Comparison of ENCODE assay signal across 8 cellular contexts in the genomic region with DNA sequence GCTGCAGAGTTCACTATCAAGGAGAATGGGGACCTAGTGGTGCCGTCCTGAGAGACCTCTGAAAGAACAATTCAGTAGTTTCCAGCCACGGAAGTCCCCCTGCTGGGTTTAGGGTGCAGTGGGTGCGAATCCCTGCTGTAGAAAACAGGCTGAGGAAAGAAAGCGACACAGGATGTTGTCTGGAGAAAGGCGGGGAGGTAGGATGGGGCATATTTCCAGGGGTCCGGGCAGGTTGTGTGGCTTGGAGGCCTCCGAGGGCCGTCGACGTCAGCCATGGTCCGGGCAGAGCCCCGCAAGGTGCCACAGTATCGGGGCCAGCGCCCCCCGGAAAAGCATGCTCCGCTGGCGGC. TPM values are rescaled to one million over a fixed set of nuclear protein-coding genes. Genes with fewer than 3 reads are reported as not detected.
DNase-seq lines count a peak whose midpoint lies in the region; ATAC-seq, FAIRE-seq and TF ChIP-seq lines count a peak whose summit lies in the region.

No MANE protein-coding gene starts in this region.

- H3K4me1 Mint-ChIP-seq in astrocyte (ENCODE audit: low read depth, unreplicated experiment): peaks cover 16% of the 10 kb centered on the region

- H3K79me2 ChIP-seq in astrocyte (ENCODE audit: insufficient read depth, low read length): peaks cover 45% of the 10 kb centered on the region

- ATAC-seq in GM18508 (IDR thresholded peaks at IDR 0.05; ENCODE audit: insufficient read depth, unreplicated experiment) (peak; percentile 10), HG03039 (IDR thresholded peaks at IDR 0.05; ENCODE audit: unreplicated experiment) (peak; percentile 9)

- peaks cover 19% of the 10 kb centered on the region for H4K20me1 ChIP-seq in astrocyte (ENCODE audit: insufficient read depth, low read length)

- H3K27ac ChIP-seq in astrocyte (ENCODE audit: low read depth, low read length) (peak overlapping the region; percentile 96), iPS-18a (ENCODE audit: low read length) (no peak overlapping the region)

- H3K27me3 ChIP-seq in astrocyte (ENCODE audit: insufficient read depth, low read length): no peaks in the 10 kb centered on the region
- peaks cover 19% of the 10 kb centered on the region for H3K27me3 ChIP-seq in iPS-18a (ENCODE audit: control insufficient read depth, insufficient read depth, low read length)

- peaks cover 6% of the 10 kb centered on the region for H3K36me3 Mint-ChIP-seq in astrocyte (ENCODE audit: low read depth, unreplicated experiment)

- no peak for TF ChIP-seq CTCF in astrocyte (IDR thresholded peaks at IDR 0.05; ENCODE audit: insufficient read depth, low read depth, low read length)

- no peaks in the 10 kb centered on the region for H3K27me3 Mint-ChIP-seq in astrocyte (ENCODE audit: low read depth, unreplicated experiment)

- peak overlapping the region; percentile 93 for H3K4me3 Mint-ChIP-seq in astrocyte (ENCODE audit: unreplicated experiment)

- no peak for FAIRE-seq in astrocyte (lab: Jason Lieb, UNC)

- peak overlapping the region; percentile 98 for H3K4me2 ChIP-seq in astrocyte (ENCODE audit: low read length)

- peak overlapping the region; percentile 78 for H2AFZ ChIP-seq in astrocyte (ENCODE audit: low read depth, low read length)

- H3K36me3 ChIP-seq in astrocyte (ENCODE audit: insufficient read depth, low read length): no peaks in the 10 kb centered on the region
- H3K36me3 ChIP-seq in iPS-18a (ENCODE audit: control insufficient read depth, low read depth, low read length): no peaks in the 10 kb centered on the region

- peak overlapping the region; percentile 80 for H3K4me3 ChIP-seq in astrocyte (ENCODE audit: insufficient read depth, low read depth, low read length)
- H3K4me3 ChIP-seq in iPS-18a (ENCODE audit: low read length): peak overlapping the region; percentile 82

- H3K9me3 ChIP-seq in astrocyte (ENCODE audit: insufficient read depth, low read depth, low read length): no peaks in the 10 kb centered on the region
- no peaks in the 10 kb centered on the region for H3K9me3 ChIP-seq in iPS-18a (ENCODE audit: control insufficient read depth, low read depth, low read length)

- H3K9me3 Mint-ChIP-seq in astrocyte (ENCODE audit: unreplicated experiment): no peaks in the 10 kb centered on the region

- H3K4me1 ChIP-seq in astrocyte (ENCODE audit: insufficient read depth, low read length): peaks cover 3% of the 10 kb centered on the region
- peaks cover 19% of the 10 kb centered on the region for H3K4me1 ChIP-seq in iPS-18a (ENCODE audit: control insufficient read depth, low read depth, low read length)

- H3K9ac ChIP-seq in astrocyte (ENCODE audit: low read length) (peak overlapping the region; percentile 96), iPS-18a (ENCODE audit: low read length) (peak overlapping the region; percentile 98)

- DNase-seq in A172 (ENCODE audit: low spot score): peak; percentile 53
- peak; percentile 33 for DNase-seq in SK-N-DZ (ENCODE audit: low spot score)
- no peak for DNase-seq in astrocyte (ENCODE audit: low read depth)
- peak; percentile 36 to 56 for DNase-seq in stimulated activated CD4-positive, alpha-beta T cell treated with anti-CD3 and anti-CD28 coated beads, Interleukin-15, amount 100 ng/mL, for 1 hour (ENCODE audit: low read depth in 1 of 2, low spot score in 1 of 2)
- no peak for DNase-seq in Ammon's horn (ENCODE audit: low spot score)

- H3K27ac Mint-ChIP-seq in astrocyte (ENCODE audit: unreplicated experiment): peak overlapping the region; percentile 90

RNA-seq across cellular contexts. Expression of gene CREB1, which starts 0.8 kb away (rescaled TPM):
- total RNA-seq in A172 (2014; rRNA removed; shearing (Covaris generic)): 69.1 and 73.3 TPM in 2 replicates
- 13.9 and 23.8 TPM in 2 replicates for polyA plus RNA-seq in SK-N-DZ (2014; cell fraction: cytosol; rRNA removed)
- polyA plus RNA-seq in SK-N-DZ (2014; cell fraction: nucleus; rRNA removed): 17.9 and 28.6 TPM in 2 replicates
- total RNA-seq in astrocyte: 56.4 and 63.3 TPM in 2 replicates

Comparison
In these comparisons a context has a peak if more than half of its experiments do, and no peak if none do; other contexts are left out.
1. DNase-seq: peak in A172 (single experiment), SK-N-DZ (single experiment) and stimulated activated CD4-positive, alpha-beta T cell treated with anti-CD3 and anti-CD28 coated beads, Interleukin-15, amount 100 ng/mL, for 1 hour (2 of 2); none in astrocyte (single experiment) and Ammon's horn (single experiment).